ENCODE assay signal across 16 cellular contexts in genomic region chr3:170829873-170830272, GRCh38. TPM values are rescaled to one million over a fixed set of nuclear protein-coding genes. Genes with fewer than 3 reads are reported as not detected.
DNase-seq lines count a peak whose midpoint lies in the region; ATAC-seq and TF ChIP-seq lines count a peak whose summit lies in the region.
"Had no signal": no experiment of that assay in that cellular context is flagged by ENCODE, and none has a peak within 500 bp of the region (broad histone marks: within the 10 kb centered on the region; RNA-seq: fewer than 3 reads in every experiment).

No MANE protein-coding gene starts in this region.

- H3K36me3 Mint-ChIP-seq in activated CD4-positive, alpha-beta T cell treated with anti-CD3 and anti-CD28 coated beads, Interleukin-2, amount 10 ng/mL, durations not matched to agents 24 days and 14 days (ENCODE audit: low read depth) = no peaks in the 10 kb centered on the region
- no peaks in the 10 kb centered on the region for H3K36me3 Mint-ChIP-seq in activated CD4-positive, alpha-beta T cell treated with anti-CD3 and anti-CD28 coated beads for 36 hours (ENCODE audit: low read depth)
- H3K36me3 Mint-ChIP-seq in WTC11 (no peaks in the 10 kb centered on the region), natural killer cell (no peaks in the 10 kb centered on the region)

- no peaks in the 10 kb centered on the region for H3K9me3 Mint-ChIP-seq in activated CD4-positive, alpha-beta T cell treated with anti-CD3 and anti-CD28 coated beads, Interleukin-2, amount 10 ng/mL, durations not matched to agents 24 days and 14 days
- H3K9me3 Mint-ChIP-seq in activated CD4-positive, alpha-beta T cell treated with anti-CD3 and anti-CD28 coated beads for 36 hours (ENCODE audit: low read depth) = no peaks in the 10 kb centered on the region
- H3K9me3 Mint-ChIP-seq in WTC11 (no peaks in the 10 kb centered on the region), natural killer cell (no peaks in the 10 kb centered on the region)
- H3K9me3 Mint-ChIP-seq: CD4-positive, alpha-beta T cell had no signal

- intact Hi-C loops in activated CD4-positive, alpha-beta T cell treated with anti-CD3 and anti-CD28 coated beads, Interleukin-2, amount 10 ng/mL, durations not matched to agents 24 days and 14 days (cut with micrococcal nuclease) = no loop called here
- intact Hi-C loops in activated CD4-positive, alpha-beta T cell treated with anti-CD3 and anti-CD28 coated beads for 36 hours (cut with DNase I, micrococcal nuclease) = no loop called here
- intact Hi-C loops in natural killer cell (cut with micrococcal nuclease) = no loop called here

- no peak for TF ChIP-seq CTCF in WTC11 (IDR thresholded peaks at IDR 0.05)
- no peak for TF ChIP-seq CTCF in natural killer cell (IDR thresholded peaks at IDR 0.05)

- peaks cover 9% of the 10 kb centered on the region for H3K4me1 Mint-ChIP-seq in activated CD4-positive, alpha-beta T cell treated with anti-CD3 and anti-CD28 coated beads, Interleukin-2, amount 10 ng/mL, durations not matched to agents 24 days and 14 days
- H3K4me1 Mint-ChIP-seq in activated CD4-positive, alpha-beta T cell treated with anti-CD3 and anti-CD28 coated beads for 36 hours = peaks cover 9% of the 10 kb centered on the region
- peaks cover 73% of the 10 kb centered on the region for H3K4me1 Mint-ChIP-seq in WTC11
- H3K4me1 Mint-ChIP-seq in natural killer cell = peaks cover 23% of the 10 kb centered on the region in 2 donors

- no peak for ATAC-seq in activated CD4-positive, alpha-beta T cell treated with anti-CD3 and anti-CD28 coated beads for 36 hours
- ATAC-seq in WTC11 (peak; percentile 43), natural killer cell (peak in 1 of 3 donors; percentile 46), GM21717 (IDR thresholded peaks at IDR 0.05; ENCODE audit: unreplicated experiment) (no peak), GM21619 (IDR thresholded peaks at IDR 0.05; ENCODE audit: unreplicated experiment) (no peak)
- ATAC-seq: HepG2 had no signal

- no peak for DNase-seq in activated CD4-positive, alpha-beta T cell treated with anti-CD3 and anti-CD28 coated beads, Interleukin-2, amount 10 ng/mL, durations not matched to agents 24 days and 14 days
- DNase-seq in activated CD4-positive, alpha-beta T cell treated with anti-CD3 and anti-CD28 coated beads for 36 hours = no peak
- DNase-seq in WTC11 (ENCODE audit: low spot score) (no peak), natural killer cell (no peak), DMS153 (lab: John Stamatoyannopoulos, UW) (no peak), dedifferentiated amniotic fluid mesenchymal stem cell (ENCODE audit: extremely low spot score) (no peak)
- DNase-seq: Calu3; CD4-positive, alpha-beta T cell; DMS79; NCI-H1417; NCI-H1930; NCI-H524 treated with DMSO at 0.1 percent for 48 hours; SIG-M5 had no signal

- no peak overlapping the region for H3K4me3 Mint-ChIP-seq in activated CD4-positive, alpha-beta T cell treated with anti-CD3 and anti-CD28 coated beads, Interleukin-2, amount 10 ng/mL, durations not matched to agents 24 days and 14 days
- H3K4me3 Mint-ChIP-seq in activated CD4-positive, alpha-beta T cell treated with anti-CD3 and anti-CD28 coated beads for 36 hours = no peak overlapping the region
- no peak overlapping the region for H3K4me3 Mint-ChIP-seq in WTC11
- peak overlapping the region; percentile 22 for H3K4me3 Mint-ChIP-seq in natural killer cell
- H3K4me3 Mint-ChIP-seq: CD4-positive, alpha-beta T cell had no signal

- H3K27me3 Mint-ChIP-seq in activated CD4-positive, alpha-beta T cell treated with anti-CD3 and anti-CD28 coated beads, Interleukin-2, amount 10 ng/mL, durations not matched to agents 24 days and 14 days = peaks cover 41% of the 10 kb centered on the region
- H3K27me3 Mint-ChIP-seq in activated CD4-positive, alpha-beta T cell treated with anti-CD3 and anti-CD28 coated beads for 36 hours = peaks cover 21% of the 10 kb centered on the region
- H3K27me3 Mint-ChIP-seq in WTC11 (ENCODE audit: low read depth) (peaks cover 21% of the 10 kb centered on the region), natural killer cell (ENCODE audit: low read depth in 2 of 2) (peaks cover 14 to 28% of the 10 kb centered on the region in 2 donors)

- H3K27ac Mint-ChIP-seq in activated CD4-positive, alpha-beta T cell treated with anti-CD3 and anti-CD28 coated beads, Interleukin-2, amount 10 ng/mL, durations not matched to agents 24 days and 14 days = peak overlapping the region; percentile 24
- H3K27ac Mint-ChIP-seq in activated CD4-positive, alpha-beta T cell treated with anti-CD3 and anti-CD28 coated beads for 36 hours = no peak overlapping the region
- H3K27ac Mint-ChIP-seq in WTC11 (peak overlapping the region; percentile 8), natural killer cell (peak overlapping the region in 1 of 2 donors; percentile 71)
- H3K27ac Mint-ChIP-seq: CD4-positive, alpha-beta T cell had no signal

- CTCF ChIA-PET in activated CD4-positive, alpha-beta T cell treated with anti-CD3 and anti-CD28 coated beads for 36 hours (lab: Charles Lee) = interaction anchor here (0.9 to 3.0 kb wide), 4 partner anchors 15 to 27 kb away, joined by 3 to 19 read pairs (median 4); no protein-coding TSS in a partner anchor
- CTCF ChIA-PET in WTC11 (lab: Charles Lee) = interaction anchor here (0.6 to 1.9 kb wide), 6 partner anchors 14 to 464 kb away, joined by 3 to 14 read pairs (median 4); no protein-coding TSS in a partner anchor

- POLR2A ChIA-PET in activated CD4-positive, alpha-beta T cell treated with anti-CD3 and anti-CD28 coated beads for 36 hours (lab: Charles Lee) = no interaction called here
- POLR2A ChIA-PET in WTC11 (lab: Charles Lee) = no interaction called here

TF ChIP-seq in WTC11, 78 proteins besides CTCF, POLR2A, EP300 and RAD21:
- TF ChIP-seq ESRRA (CRISPR knock-in tag; IDR thresholded peaks at IDR 0.05; ENCODE audit: borderline replicate concordance) (no peak), ZNF425 (CRISPR knock-in tag; conservative IDR thresholded peaks at IDR 0.05) (no peak), ZNF121 (CRISPR knock-in tag; IDR thresholded peaks at IDR 0.05) (no peak)
- TF ChIP-seq, protein P1, sequence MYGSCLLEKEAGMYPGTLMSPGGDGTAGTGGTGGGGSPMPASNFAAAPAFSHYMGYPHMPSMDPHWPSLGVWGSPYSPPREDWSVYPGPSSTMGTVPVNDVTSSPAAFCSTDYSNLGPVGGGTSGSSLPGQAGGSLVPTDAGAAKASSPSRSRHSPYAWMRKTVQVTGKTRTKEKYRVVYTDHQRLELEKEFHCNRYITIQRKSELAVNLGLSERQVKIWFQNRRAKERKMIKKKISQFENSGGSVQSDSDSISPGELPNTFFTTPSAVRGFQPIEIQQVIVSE (CRISPR knock-in tag; IDR thresholded peaks at IDR 0.05; ENCODE audit: borderline replicate concordance) = no peak

RNA-seq across cellular contexts. Expression of gene RPL22L1, which starts 40.1 kb away (rescaled TPM):
- total RNA-seq in activated CD4-positive, alpha-beta T cell treated with anti-CD3 and anti-CD28 coated beads, Interleukin-2, amount 10 ng/mL, durations not matched to agents 24 days and 14 days = 157 TPM in 2 replicates
- 100 to 1,000 TPM; 186 to 441 TPM for total RNA-seq in activated CD4-positive, alpha-beta T cell treated with anti-CD3 and anti-CD28 coated beads for 36 hours
- total RNA-seq in WTC11 (2021) (120 to 169 TPM (median 125 TPM) in 3 replicates), natural killer cell (10 to 100 TPM; 41.9 to 53.8 (median 44.8) TPM)
